20 cellular contexts compared by ENCODE assay signal in the genomic region with DNA sequence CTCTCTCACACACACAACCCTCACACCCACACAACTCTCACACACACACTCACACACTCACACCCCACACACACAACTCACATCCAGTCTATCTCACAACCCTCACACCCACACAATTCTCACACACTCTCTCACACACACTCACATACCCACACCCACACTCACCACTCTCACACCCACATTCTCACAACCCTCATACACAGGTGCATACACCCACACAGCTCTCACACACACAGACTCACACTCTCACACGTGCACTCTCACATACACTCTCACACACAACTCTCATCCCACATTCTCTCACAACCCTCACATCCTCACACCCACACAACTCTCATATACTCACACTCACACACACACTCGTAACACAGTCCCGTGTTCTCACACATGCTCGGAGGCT.
DNase-seq lines count a peak whose midpoint lies in the region; FAIRE-seq and TF ChIP-seq lines count a peak whose summit lies in the region.
"Had no signal": no experiment of that assay in that cellular context is flagged by ENCODE, and none has a peak within 500 bp of the region (broad histone marks: within the 10 kb centered on the region; RNA-seq: fewer than 3 reads in every experiment).

No MANE protein-coding gene starts in this region.

- peak; percentile 90 for FAIRE-seq in bronchial epithelial cell (lab: Jason Lieb, UNC)
- FAIRE-seq: GM12891 had no signal

- H4K8ac ChIP-seq in neuronal stem cell (ENCODE audit: low read depth, low read length), result no peak overlapping the region

- H3K4me2 ChIP-seq in neuronal stem cell (ENCODE audit: insufficient read depth, low read length, poor library complexity, severe bottlenecking), result no peak overlapping the region

- TF ChIP-seq CTCF in Caco-2 (IDR thresholded peaks at IDR 0.05; ENCODE audit: insufficient read depth in 1 of 2, low read depth in 1 of 2, low read length in 1 of 2, severe bottlenecking in 1 of 2, unreplicated experiment in 1 of 2) (no peak), HEK293 (tag by site-specific recombination; IDR thresholded peaks at IDR 0.05) (no peak), bronchial epithelial cell (IDR thresholded peaks at IDR 0.05; ENCODE audit: insufficient read depth, low read length, severe bottlenecking) (no peak), GM10266 (IDR thresholded peaks at IDR 0.05; ENCODE audit: control insufficient read depth, insufficient read depth, low read depth, missing control alignments) (no peak)

- 100% methylated on average over 2 to 3 of the region's 4 CpGs for WGBS in neuronal stem cell (ENCODE audit: extremely low coverage in 2 of 2, insufficient read length in 2 of 2, insufficient replicate concordance in 1 of 2), 2 donors

- peaks cover 18% of the 10 kb centered on the region for H3K27me3 Mint-ChIP-seq in Caco-2 (ENCODE audit: insufficient read depth, unreplicated experiment)
- H3K27me3 Mint-ChIP-seq: CD4-positive, CD25-positive, alpha-beta regulatory T cell had no signal

- no peaks in the 10 kb centered on the region for H3K4me1 ChIP-seq in Caco-2
- H3K4me1 ChIP-seq in HEK293 (ENCODE audit: control insufficient read depth, insufficient read depth, low read length), result no peaks in the 10 kb centered on the region
- H3K4me1 ChIP-seq in neuronal stem cell (ENCODE audit: control insufficient read depth in 2 of 2, insufficient read depth in 1 of 2, low read depth in 1 of 2, low read length in 2 of 2), result peaks cover 12 to 14% of the 10 kb centered on the region in 2 donors

- peak overlapping the region; percentile 89 for H3K23ac ChIP-seq in neuronal stem cell (ENCODE audit: low read depth, low read length, poor library complexity)

- POLR2A ChIA-PET in Caco-2 (lab: Charles Lee) (no interaction called here), HEK293 (lab: Yijun Ruan, JAX) (no interaction called here)

- peak overlapping the region; percentile 6 for H2BK5ac ChIP-seq in neuronal stem cell (ENCODE audit: low read length)

- H3K27ac Mint-ChIP-seq in Caco-2 (ENCODE audit: unreplicated experiment), result peak overlapping the region; percentile 6
- H3K27ac Mint-ChIP-seq: CD4-positive, CD25-positive, alpha-beta regulatory T cell had no signal

- H3K27me3 ChIP-seq in Caco-2 (replicated peaks; ENCODE audit: control insufficient read depth, insufficient read depth, low read length) (peaks cover 3% of the 10 kb centered on the region), bronchial epithelial cell (ENCODE audit: control insufficient read depth, insufficient read depth, low read length) (peaks cover 9% of the 10 kb centered on the region), neuronal stem cell (ENCODE audit: control insufficient read depth in 3 of 3, insufficient read depth in 3 of 3, low read depth in 1 of 3, low read length in 3 of 3) (peaks cover 0 to under 1% (median 0%) of the 10 kb centered on the region in 3 experiments)

- peak overlapping the region; percentile 86 for H2BK12ac ChIP-seq in neuronal stem cell (ENCODE audit: low read length)

- H2AFZ ChIP-seq in neuronal stem cell (ENCODE audit: low read length), result no peak overlapping the region
- H2AFZ ChIP-seq: GM23248 had no signal

- no peak overlapping the region for H3K4me3 Mint-ChIP-seq in Caco-2 (ENCODE audit: unreplicated experiment)

- peak overlapping the region; percentile 84 for H3K14ac ChIP-seq in neuronal stem cell (ENCODE audit: low read length)

- no peak overlapping the region for H2BK120ac ChIP-seq in neuronal stem cell (ENCODE audit: low read depth, low read length)

- no peaks in the 10 kb centered on the region for H3K9me3 Mint-ChIP-seq in Caco-2 (ENCODE audit: unreplicated experiment)

- no peak overlapping the region for H3K4ac ChIP-seq in neuronal stem cell (ENCODE audit: low read length)

- intact Hi-C loops in Caco-2 (cut with micrococcal nuclease; ENCODE audit: unreplicated experiment), result no loop called here

- H3K36me3 Mint-ChIP-seq in Caco-2 (ENCODE audit: insufficient read depth, unreplicated experiment), result no peaks in the 10 kb centered on the region
- H3K36me3 Mint-ChIP-seq: CD4-positive, CD25-positive, alpha-beta regulatory T cell had no signal

- H3K4me1 Mint-ChIP-seq in Caco-2 (ENCODE audit: low read depth, unreplicated experiment), result no peaks in the 10 kb centered on the region
- H3K4me1 Mint-ChIP-seq: CD4-positive, CD25-positive, alpha-beta regulatory T cell had no signal

- BruUV-seq in Caco-2 (replicated peaks; lab: Mats Ljungman, UMichigan), result no TSS peak

- peak overlapping the region; percentile 60 for H3K18ac ChIP-seq in neuronal stem cell (ENCODE audit: low read length)

- H4K91ac ChIP-seq in neuronal stem cell (ENCODE audit: low read depth, low read length, poor library complexity), result peak overlapping the region; percentile 38

- no peak overlapping the region for H2AK5ac ChIP-seq in neuronal stem cell (ENCODE audit: low read depth, low read length)

- no peak overlapping the region for H2BK15ac ChIP-seq in neuronal stem cell (ENCODE audit: low read length)

- H3K4me3 ChIP-seq in Caco-2 (ENCODE audit: low read depth, low read length), result no peak overlapping the region
- no peak overlapping the region for H3K4me3 ChIP-seq in HEK293 (ENCODE audit: low read depth, low read length)
- no peak overlapping the region for H3K4me3 ChIP-seq in bronchial epithelial cell (ENCODE audit: low read depth, low read length)
- H3K4me3 ChIP-seq in neuronal stem cell (ENCODE audit: low read length in 2 of 2), result no peak overlapping the region
- H3K4me3 ChIP-seq: GM23248 had no signal

- H3K27ac ChIP-seq in HEK293 (ENCODE audit: extremely low read depth, low read depth, low read length) (no peak overlapping the region), neuronal stem cell (replicated peaks; ENCODE audit: low read length) (no peak overlapping the region)
- H3K27ac ChIP-seq: GM23248 had no signal

- H3K36me3 ChIP-seq in Caco-2 (ENCODE audit: control insufficient read depth, insufficient read depth, low read length), result no peaks in the 10 kb centered on the region
- no peaks in the 10 kb centered on the region for H3K36me3 ChIP-seq in HEK293 (ENCODE audit: control insufficient read depth in 2 of 2, insufficient read depth in 1 of 2, low read length in 2 of 2)
- H3K36me3 ChIP-seq in bronchial epithelial cell (ENCODE audit: control insufficient read depth, insufficient read depth, low read length), result no peaks in the 10 kb centered on the region
- no peaks in the 10 kb centered on the region for H3K36me3 ChIP-seq in neuronal stem cell (replicated peaks in 1 of 2; ENCODE audit: control insufficient read depth in 2 of 2, insufficient read depth in 2 of 2, low read length in 2 of 2)

- peak overlapping the region; percentile 78 for H3K9ac ChIP-seq in neuronal stem cell (ENCODE audit: low read depth, low read length, poor library complexity)
- H3K9ac ChIP-seq: GM23248 had no signal

- DNase-seq in Caco-2 (no peak), bronchial epithelial cell (ENCODE audit: low read depth) (no peak), neuronal stem cell (ENCODE audit: low spot score) (no peak), GM10266 (ENCODE audit: extremely low spot score) (no peak), DMS79 treated with DMSO at 0.1 percent for 48 hours (lab: John Stamatoyannopoulos, UW) (no peak), ecto neural progenitor cell (ENCODE audit: low spot score) (no peak)
- DNase-seq: CD4-positive, CD25-positive, alpha-beta regulatory T cell; DMS 273 treated with DMSO at 0.1 percent for 48 hours; DND-41; GM23248; HCEC 1CT; NCI-H1105; NCI-H146; NCI-H2029 treated with DMSO at 0.1 percent for 48 hours; NCI-H345; NCI-H524; NCI-H82; SIG-M5 had no signal

- H3K9me3 ChIP-seq in Caco-2 (no peaks in the 10 kb centered on the region), HEK293 (ENCODE audit: control insufficient read depth, insufficient read depth, low read depth, low read length) (no peaks in the 10 kb centered on the region), neuronal stem cell (replicated peaks in 1 of 2; ENCODE audit: control insufficient read depth in 2 of 2, insufficient read depth in 1 of 2, low read depth in 1 of 2, low read length in 2 of 2) (no peaks in the 10 kb centered on the region)

- CTCF ChIA-PET in Caco-2 (lab: Charles Lee), result no interaction called here
- CTCF ChIA-PET in HEK293 (lab: Yijun Ruan, JAX), result no interaction called here

- no peaks in the 10 kb centered on the region for H3K79me1 ChIP-seq in neuronal stem cell (ENCODE audit: low read depth, low read length)

TF ChIP-seq in HEK293, 187 proteins besides CTCF, POLR2A, EP300 and RAD21:
- TF ChIP-seq, protein P1, sequence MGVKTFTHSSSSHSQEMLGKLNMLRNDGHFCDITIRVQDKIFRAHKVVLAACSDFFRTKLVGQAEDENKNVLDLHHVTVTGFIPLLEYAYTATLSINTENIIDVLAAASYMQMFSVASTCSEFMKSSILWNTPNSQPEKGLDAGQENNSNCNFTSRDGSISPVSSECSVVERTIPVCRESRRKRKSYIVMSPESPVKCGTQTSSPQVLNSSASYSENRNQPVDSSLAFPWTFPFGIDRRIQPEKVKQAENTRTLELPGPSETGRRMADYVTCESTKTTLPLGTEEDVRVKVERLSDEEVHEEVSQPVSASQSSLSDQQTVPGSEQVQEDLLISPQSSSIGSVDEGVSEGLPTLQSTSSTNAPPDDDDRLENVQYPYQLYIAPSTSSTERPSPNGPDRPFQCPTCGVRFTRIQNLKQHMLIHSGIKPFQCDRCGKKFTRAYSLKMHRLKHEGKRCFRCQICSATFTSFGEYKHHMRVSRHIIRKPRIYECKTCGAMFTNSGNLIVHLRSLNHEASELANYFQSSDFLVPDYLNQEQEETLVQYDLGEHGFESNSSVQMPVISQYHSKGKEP (tag by site-specific recombination; IDR thresholded peaks at IDR 0.05), result no peak
- TF ChIP-seq EGR2 (tag by site-specific recombination; IDR thresholded peaks at IDR 0.05; ENCODE audit: low read depth) (peak; percentile 99), ZFHX2 (tag by site-specific recombination; conservative IDR thresholded peaks at IDR 0.05) (peak; percentile 100), ZNF324 (tag by site-specific recombination; IDR thresholded peaks at IDR 0.05) (no peak), ZNF311 (tag by site-specific recombination; IDR thresholded peaks at IDR 0.05; ENCODE audit: borderline replicate concordance) (0 out of 2 replicates have a peak, but pooled peaks have one; percentile 30), ZNF837 (tag by site-specific recombination; IDR thresholded peaks at IDR 0.05) (no peak), ZBTB21 (tag by site-specific recombination; IDR thresholded peaks at IDR 0.05) (no peak), PRDM1 (tag by site-specific recombination; IDR thresholded peaks at IDR 0.05) (peak; percentile 96)
- TF ChIP-seq, protein P2, sequence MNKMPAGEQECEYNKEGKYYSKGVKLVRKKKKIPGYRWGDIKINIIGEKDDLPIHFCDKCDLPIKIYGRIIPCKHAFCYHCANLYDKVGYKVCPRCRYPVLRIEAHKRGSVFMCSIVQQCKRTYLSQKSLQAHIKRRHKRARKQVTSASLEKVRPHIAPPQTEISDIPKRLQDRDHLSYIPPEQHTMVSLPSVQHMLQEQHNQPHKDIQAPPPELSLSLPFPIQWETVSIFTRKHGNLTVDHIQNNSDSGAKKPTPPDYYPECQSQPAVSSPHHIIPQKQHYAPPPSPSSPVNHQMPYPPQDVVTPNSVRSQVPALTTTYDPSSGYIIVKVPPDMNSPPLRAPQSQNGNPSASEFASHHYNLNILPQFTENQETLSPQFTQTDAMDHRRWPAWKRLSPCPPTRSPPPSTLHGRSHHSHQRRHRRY (tag by site-specific recombination; IDR thresholded peaks at IDR 0.05), result no peak
